In the genomic region with DNA sequence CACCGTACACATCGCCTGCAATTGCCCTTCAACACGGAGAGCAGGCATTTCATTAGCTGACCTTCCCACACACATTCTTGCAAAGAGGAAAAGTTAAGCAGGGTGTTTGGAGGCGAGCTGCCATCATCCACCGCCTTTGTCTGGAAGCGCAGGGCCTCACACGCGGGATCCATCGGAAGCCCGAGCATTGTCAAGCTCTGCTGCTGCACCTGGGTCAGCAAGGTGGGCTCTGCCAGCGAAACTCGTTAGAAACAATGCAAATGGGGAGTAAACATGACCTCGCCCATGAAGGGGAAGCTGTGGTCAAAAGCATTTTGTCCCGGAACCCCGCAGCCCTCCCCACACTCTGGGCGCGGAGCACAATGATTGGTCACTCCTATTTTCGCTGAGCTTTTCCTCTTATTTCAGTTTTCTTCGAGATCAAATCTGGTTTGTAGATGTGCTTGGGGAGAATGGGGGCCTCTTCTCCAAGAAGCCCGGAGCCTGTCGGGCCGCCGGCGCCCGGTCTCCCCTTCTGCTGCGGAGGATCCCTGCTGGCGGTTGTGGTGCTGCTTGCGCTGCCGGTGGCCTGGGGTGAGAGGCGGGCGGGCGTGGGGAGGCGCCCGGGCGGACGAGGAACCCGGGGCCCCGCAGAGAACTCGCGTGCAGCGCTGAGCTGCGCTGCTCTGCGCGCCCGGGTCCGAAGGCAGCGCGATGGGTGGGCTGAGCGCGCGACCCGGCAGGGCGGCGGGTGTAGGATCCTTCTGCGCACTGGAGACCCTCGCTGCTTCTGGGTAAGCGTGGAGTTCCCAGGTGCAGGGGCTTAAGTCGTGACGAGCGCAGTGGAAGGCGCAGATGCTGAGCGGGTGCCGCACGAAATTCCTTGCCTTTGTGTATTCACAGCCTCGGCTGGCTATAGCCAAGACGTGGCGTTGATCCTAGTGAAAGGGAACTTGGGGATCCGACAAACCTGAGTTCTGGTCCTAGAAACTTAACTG, we compare ENCODE assay signal across 8 cellular contexts. TPM values are rescaled to one million over a fixed set of nuclear protein-coding genes. Genes with fewer than 3 reads are reported as not detected.
A peak's percentile ranks its signal among the peaks of the same experiment; 100 is the strongest.
DNase-seq lines count a peak whose midpoint lies in the region; ATAC-seq and TF ChIP-seq lines count a peak whose summit lies in the region.

A gene (plus strand): TSS at position 342 of the 977 bp plus-strand sequence. CDS start 111 bp downstream, at position 453.

- H3K27me3 Mint-ChIP-seq in effector memory CD8-positive, alpha-beta T cell, result peaks cover 24% of the 10 kb centered on the region in 2 donors
- no peaks in the 10 kb centered on the region for H3K27me3 Mint-ChIP-seq in naive B cell

- H3K27ac ChIP-seq in thoracic aorta, result no peak within 1 kb of the TSS

- peak; percentile 10 to 32 for DNase-seq in NCI-H524 (lab: John Stamatoyannopoulos, UW)
- DNase-seq in NCI-H524 treated with DMSO at 0.1 percent for 48 hours (lab: John Stamatoyannopoulos, UW), result no peak
- DNase-seq in activated CD4-positive, alpha-beta T cell treated with anti-CD3 and anti-CD28 coated beads for 1 hour, result peak; percentile 13
- DNase-seq in effector memory CD8-positive, alpha-beta T cell, result peak in 2 of 3 experiments; percentile 17 to 18
- DNase-seq in naive B cell, result peak; percentile 68
- no peak for DNase-seq in thoracic aorta (ENCODE audit: low spot score)
- DNase-seq in DMS153 (lab: John Stamatoyannopoulos, UW), result no peak

- H3K4me1 Mint-ChIP-seq in effector memory CD8-positive, alpha-beta T cell (ENCODE audit: low read depth in 2 of 2), result peaks cover 0 to 8% of the 10 kb centered on the region in 2 donors
- H3K4me1 Mint-ChIP-seq in naive B cell, result peaks cover 30 to 40% (median 33%) of the 10 kb centered on the region in 3 donors

- H3K27ac Mint-ChIP-seq in effector memory CD8-positive, alpha-beta T cell, result no peak within 1 kb of the TSS
- peak within 1 kb of the TSS; percentile 53 to 97 (median 94) for H3K27ac Mint-ChIP-seq in naive B cell

- H3K36me3 Mint-ChIP-seq in effector memory CD8-positive, alpha-beta T cell (ENCODE audit: insufficient read depth), result no peaks in the 10 kb centered on the region
- no peaks in the 10 kb centered on the region for H3K36me3 Mint-ChIP-seq in naive B cell

- H3K4me3 ChIP-seq in thoracic aorta, result peak within 1 kb of the TSS; percentile 67

- peak within 1 kb of the TSS in 1 of 2 donors; percentile 69 for H3K4me3 Mint-ChIP-seq in effector memory CD8-positive, alpha-beta T cell
- peak within 1 kb of the TSS; percentile 86 to 97 (median 95) for H3K4me3 Mint-ChIP-seq in naive B cell

- no peaks in the 10 kb centered on the region for H3K36me3 ChIP-seq in thoracic aorta

- H3K9me3 ChIP-seq in thoracic aorta, result no peaks in the 10 kb centered on the region

- ATAC-seq in HG03342 (IDR thresholded peaks at IDR 0.05; ENCODE audit: unreplicated experiment), result peak; percentile 47
- ATAC-seq in effector memory CD8-positive, alpha-beta T cell (replicated peaks), result peak; percentile 70
- peak; percentile 75 for ATAC-seq in naive B cell (ENCODE audit: low read depth in 2 of 2)
- ATAC-seq in thoracic aorta (ENCODE audit: insufficient number of reproducible peaks, low FRiP score, low read depth), result no peak

- H3K27me3 ChIP-seq in thoracic aorta (replicated peaks; ENCODE audit: insufficient read depth), result no peaks in the 10 kb centered on the region

- no peaks in the 10 kb centered on the region for H3K9me3 Mint-ChIP-seq in effector memory CD8-positive, alpha-beta T cell
- no peaks in the 10 kb centered on the region for H3K9me3 Mint-ChIP-seq in naive B cell

- no peaks in the 10 kb centered on the region for H3K4me1 ChIP-seq in thoracic aorta (ENCODE audit: control insufficient read depth in 1 of 2, low read depth in 2 of 2)

- TF ChIP-seq CTCF in thoracic aorta (IDR thresholded peaks at IDR 0.05), result no peak

RNA-seq across cellular contexts. Expression of the gene that starts here (rescaled TPM):
- 10 to 100 TPM; 20.5 to 32.8 (median 24.3) TPM for polyA plus RNA-seq in naive B cell (ENCODE audit: low read depth in 6 of 6)
- total RNA-seq in thoracic aorta, result 10 to 100 TPM in 1 of 2 donors, 1 to 10 TPM in 1; 5.0 to 17.4 TPM

Comparison
In these comparisons a context has a peak if more than half of its experiments do, and no peak if none do; other contexts are left out.
1. DNase-seq: peak in NCI-H524 (2 of 2), activated CD4-positive, alpha-beta T cell treated with anti-CD3 and anti-CD28 coated beads for 1 hour (single experiment), effector memory CD8-positive, alpha-beta T cell (2 of 3) and naive B cell (single experiment); none in NCI-H524 treated with DMSO at 0.1 percent for 48 hours (single experiment), thoracic aorta (single experiment) and DMS153 (single experiment).
2. H3K27ac Mint-ChIP-seq: peak in naive B cell (6 of 6); none in effector memory CD8-positive, alpha-beta T cell (0 of 2).